ENCODE assay signal across 23 cellular contexts in the genomic region with DNA sequence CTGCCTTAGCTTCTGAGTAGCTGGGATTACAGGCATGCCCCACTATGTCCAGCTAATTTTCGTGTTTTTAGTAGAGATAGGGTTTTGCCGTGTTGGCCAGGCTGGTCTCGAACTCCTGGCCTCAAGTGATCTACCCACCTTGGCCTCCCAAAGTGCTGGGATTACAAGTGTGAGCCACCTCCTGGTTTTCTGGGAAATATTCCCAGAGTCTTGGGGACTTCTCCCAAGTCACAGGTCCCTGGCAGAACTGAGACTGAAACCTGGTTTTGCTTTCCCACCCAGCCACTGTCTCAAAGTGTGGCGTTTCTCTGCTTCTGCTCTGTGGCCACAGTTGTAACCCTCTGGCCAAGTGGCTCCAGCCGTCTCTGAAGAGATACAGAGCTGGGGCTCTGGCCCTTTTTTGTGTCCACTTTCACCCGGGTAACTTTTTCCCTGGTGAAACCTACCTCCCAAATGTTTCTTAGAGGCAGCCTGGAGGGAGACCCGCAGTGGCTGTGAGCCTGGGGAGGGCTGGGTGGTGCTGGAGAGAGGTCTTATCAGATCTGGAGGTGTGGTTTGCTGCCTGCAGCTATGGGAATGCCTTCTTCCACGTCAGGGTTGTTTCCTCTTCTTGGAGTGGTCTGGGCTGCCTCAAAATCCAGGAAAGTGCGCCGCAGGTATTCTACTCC. TPM values are rescaled to one million over a fixed set of nuclear protein-coding genes. Genes with fewer than 3 reads are reported as not detected.
DNase-seq lines count a peak whose midpoint lies in the region; FAIRE-seq and TF ChIP-seq lines count a peak whose summit lies in the region.
"Had no signal": no experiment of that assay in that cellular context is flagged by ENCODE, and none has a peak within 500 bp of the region (broad histone marks: within the 10 kb centered on the region; RNA-seq: fewer than 3 reads in every experiment).

No MANE protein-coding gene starts in this region.

- DNase-seq in Daoy (ENCODE audit: low read depth) (peak; percentile 68), OCI-M1 (lab: John Stamatoyannopoulos, UW) (peak; percentile 86), H1 (ENCODE audit: low read depth in 1 of 2, low spot score in 2 of 2) (no peak), neural crest cell (ENCODE audit: low read depth, low spot score) (no peak), ureter (ENCODE audit: low spot score) (no peak), SW 1271 (lab: John Stamatoyannopoulos, UW) (no peak), DMS153 treated with DMSO at 0.1 percent for 48 hours (lab: John Stamatoyannopoulos, UW; ENCODE audit: unreplicated experiment) (no peak)
- DNase-seq in CD4-positive, alpha-beta memory T cell: no peak
- DNase-seq: activated CD4-positive, alpha-beta T cell treated with anti-CD3 and anti-CD28 coated beads for 36 hours; C1 segment of cervical spinal cord; DMS153; effector CD8-positive, alpha-beta T cell; GF-D8; KG1; MV-4-11; NCI-H187; sigmoid colon; SK-N-SH; T1000 had no signal

- H3K56ac ChIP-seq in H1 (replicated peaks; ENCODE audit: insufficient read length, low read depth, low read length): no peak overlapping the region

- H2BK12ac ChIP-seq in H1 (ENCODE audit: low read depth, low read length): no peak overlapping the region

- H3K27ac Mint-ChIP-seq in neural crest cell (ENCODE audit: unreplicated experiment): no peak overlapping the region
- H3K27ac Mint-ChIP-seq in CD4-positive, alpha-beta memory T cell: no peak overlapping the region
- H3K27ac Mint-ChIP-seq: activated CD4-positive, alpha-beta T cell treated with anti-CD3 and anti-CD28 coated beads for 36 hours; activated naive CD8-positive, alpha-beta T cell had no signal

- H2AFZ ChIP-seq in H1 (ENCODE audit: low read length): no peak overlapping the region

- H3K4me1 ChIP-seq in H1 (replicated peaks in 1 of 4; ENCODE audit: control insufficient read depth in 3 of 4, insufficient read depth in 4 of 4, low read length in 3 of 4): peaks cover 5 to 25% (median 11%) of the 10 kb centered on the region in 4 experiments
- peaks cover 37% of the 10 kb centered on the region for H3K4me1 ChIP-seq in CD4-positive, alpha-beta memory T cell (ENCODE audit: insufficient read depth, low read length)

- no peak overlapping the region for H3K9ac ChIP-seq in H1 (replicated peaks in 1 of 4; ENCODE audit: extremely low read depth in 1 of 4, low read depth in 3 of 4, low read length in 3 of 4)
- H3K9ac ChIP-seq: SK-N-SH had no signal

- H4K8ac ChIP-seq in H1 (ENCODE audit: extremely low read depth, insufficient read depth, low read length): no peak overlapping the region

- H3K9me3 Mint-ChIP-seq in neural crest cell: no peaks in the 10 kb centered on the region
- H3K9me3 Mint-ChIP-seq in CD4-positive, alpha-beta memory T cell: no peaks in the 10 kb centered on the region
- H3K9me3 Mint-ChIP-seq: nephron had no signal

- no peak overlapping the region for H4K91ac ChIP-seq in H1 (replicated peaks; ENCODE audit: insufficient read length, low read length)

- intact Hi-C loops in CD4-positive, alpha-beta memory T cell (cut with micrococcal nuclease): no loop called here

- no peak for FAIRE-seq in H1 (lab: Jason Lieb, UNC)
- FAIRE-seq: urothelium cell line had no signal

- H3K23me2 ChIP-seq in H1 (ENCODE audit: low read depth, low read length): peaks cover 13% of the 10 kb centered on the region; the same call in 1 of the 2 replicates

- H2AK5ac ChIP-seq in H1 (ENCODE audit: low read depth, low read length): peak overlapping the region; percentile 32; the same call in 1 of the 2 replicates

- peak overlapping the region; percentile 52 for H3K4me3 Mint-ChIP-seq in neural crest cell
- H3K4me3 Mint-ChIP-seq in CD4-positive, alpha-beta memory T cell: no peak overlapping the region
- H3K4me3 Mint-ChIP-seq: activated CD4-positive, alpha-beta T cell treated with anti-CD3 and anti-CD28 coated beads for 36 hours; activated naive CD8-positive, alpha-beta T cell; nephron had no signal

- H2BK15ac ChIP-seq in H1 (ENCODE audit: low read length): no peak overlapping the region

- H3K23ac ChIP-seq in H1 (ENCODE audit: insufficient read length): no peak overlapping the region

- no peak overlapping the region for H3K4me3 ChIP-seq in H1 (ENCODE audit: extremely low read depth in 1 of 4, insufficient read depth in 2 of 4, low read depth in 3 of 4, low read length in 4 of 4)
- no peak overlapping the region for H3K4me3 ChIP-seq in CD4-positive, alpha-beta memory T cell (ENCODE audit: low read length in 2 of 2)
- H3K4me3 ChIP-seq: esophagus muscularis mucosa, sigmoid colon had no signal

- TF ChIP-seq POLR2A in H1 (IDR thresholded peaks at IDR 0.05; ENCODE audit: control extremely low read depth in 1 of 2, low read depth in 2 of 2, low read length in 2 of 2): no peak

- peaks cover 35% of the 10 kb centered on the region for H3K4me1 Mint-ChIP-seq in neural crest cell
- H3K4me1 Mint-ChIP-seq in CD4-positive, alpha-beta memory T cell: peaks cover 25 to 55% (median 40%) of the 10 kb centered on the region in 4 donors

- POLR2A ChIA-PET in H1 (lab: Charles Lee; ENCODE audit: partially characterized antibody): no interaction called here
- POLR2A ChIA-PET in CD4-positive, alpha-beta memory T cell (lab: Charles Lee; ENCODE audit: partially characterized antibody): no interaction called here

- no peak overlapping the region; the same call in 1 of the 2 replicates for H2BK5ac ChIP-seq in H1 (ENCODE audit: low read depth, low read length)

- no peak overlapping the region for H3K14ac ChIP-seq in H1 (ENCODE audit: insufficient read length)

- no peaks in the 10 kb centered on the region for H3K36me3 ChIP-seq in H1 (ENCODE audit: control insufficient read depth in 2 of 4, insufficient read depth in 4 of 4, low read length in 3 of 4)
- no peaks in the 10 kb centered on the region for H3K36me3 ChIP-seq in CD4-positive, alpha-beta memory T cell (ENCODE audit: insufficient read depth, low read length)
- H3K36me3 ChIP-seq: esophagus muscularis mucosa, sigmoid colon had no signal

- 85% methylated on average over 10 of the region's 10 CpGs; no CpG with 5 or more reads in 1 of the 2 experiments for WGBS in H1 (ENCODE audit: extremely low coverage in 1 of 2, insufficient coverage in 1 of 2, insufficient read length in 1 of 2, insufficient replicate concordance in 2 of 2, low coverage in 1 of 2, low lambda C conversion rate in 2 of 2, missing lambda C conversion rate in 1 of 2), 2 experiments

- no peak for TF ChIP-seq RAD21 in H1 (IDR thresholded peaks at IDR 0.05 in 1 of 2, conservative IDR thresholded peaks at IDR 0.05 in 1 of 2; ENCODE audit: low read depth in 2 of 2, low read length in 2 of 2)

- TF ChIP-seq EP300 in H1 (IDR thresholded peaks at IDR 0.05; ENCODE audit: borderline replicate concordance in 1 of 2, low read depth in 2 of 2, low read length in 2 of 2): no peak

- no peak overlapping the region for H3K4me2 ChIP-seq in H1 (ENCODE audit: insufficient read depth in 1 of 2, low read depth in 2 of 2, low read length in 2 of 2)
- H3K4me2 ChIP-seq: SK-N-SH had no signal

- 0 out of 2 replicates have a peak overlapping the region, but pooled peaks have one; percentile 27 for H3K18ac ChIP-seq in H1 (ENCODE audit: extremely low read depth, low read length)

- no peak for TF ChIP-seq CTCF in H1 (IDR thresholded peaks at IDR 0.05; ENCODE audit: control extremely low read depth in 1 of 3, insufficient read depth in 1 of 3, low read depth in 1 of 3, low read length in 3 of 3)
- TF ChIP-seq CTCF in neural crest cell (conservative IDR thresholded peaks at IDR 0.05): no peak

- H4K5ac ChIP-seq in H1 (ENCODE audit: insufficient read length, low read depth, low read length): no peak overlapping the region

- peaks cover 3 to 77% of the 10 kb centered on the region in 2 experiments; a peak in 3 of 4 replicates for H3K79me2 ChIP-seq in H1 (ENCODE audit: control insufficient read depth in 1 of 2, insufficient read depth in 2 of 2, low read length in 2 of 2)

- CTCF ChIA-PET in H1 (lab: Charles Lee; ENCODE audit: partially characterized antibody): interaction anchor here (1.2 to 17.4 kb wide), 5 partner anchors 9 to 189 kb away, joined by 3 to 209 read pairs (median 4); no protein-coding TSS in a partner anchor
- CTCF ChIA-PET in CD4-positive, alpha-beta memory T cell (lab: Charles Lee; ENCODE audit: partially characterized antibody): no interaction called here

- H3K36me3 Mint-ChIP-seq in neural crest cell (ENCODE audit: low read depth): no peaks in the 10 kb centered on the region
- H3K36me3 Mint-ChIP-seq in CD4-positive, alpha-beta memory T cell: peaks cover 3 to 8% of the 10 kb centered on the region in 2 donors
- H3K36me3 Mint-ChIP-seq: activated naive CD8-positive, alpha-beta T cell had no signal

- H2BK120ac ChIP-seq in H1 (replicated peaks; ENCODE audit: low read depth, low read length): no peak overlapping the region

- no peak overlapping the region for H3K4ac ChIP-seq in H1 (replicated peaks; ENCODE audit: insufficient read length, low read depth, low read length)

- H2BK20ac ChIP-seq in H1 (ENCODE audit: low read length): 0 out of 2 replicates have a peak overlapping the region, but pooled peaks have one; percentile 48

- no peaks in the 10 kb centered on the region for H3K27me3 Mint-ChIP-seq in neural crest cell (ENCODE audit: low read depth)
- no peaks in the 10 kb centered on the region for H3K27me3 Mint-ChIP-seq in CD4-positive, alpha-beta memory T cell
- H3K27me3 Mint-ChIP-seq: activated CD4-positive, alpha-beta T cell treated with anti-CD3 and anti-CD28 coated beads for 36 hours; activated naive CD8-positive, alpha-beta T cell had no signal

- H3K27me3 ChIP-seq in H1 (replicated peaks in 1 of 4; ENCODE audit: control insufficient read depth in 3 of 4, extremely low read depth in 1 of 4, insufficient read depth in 3 of 4, low read length in 3 of 4): peaks cover 0 to 9% (median 5%) of the 10 kb centered on the region in 4 experiments; a peak in 4 of 7 replicates
- H3K27me3 ChIP-seq in CD4-positive, alpha-beta memory T cell (ENCODE audit: insufficient read depth, low read length): no peaks in the 10 kb centered on the region
- H3K27me3 ChIP-seq: esophagus muscularis mucosa, sigmoid colon had no signal

- H3K79me1 ChIP-seq in H1 (ENCODE audit: low read depth, low read length): peaks cover 17% of the 10 kb centered on the region

- H3K27ac ChIP-seq in H1 (ENCODE audit: low read depth, low read length): no peak overlapping the region
- no peak overlapping the region for H3K27ac ChIP-seq in CD4-positive, alpha-beta memory T cell (ENCODE audit: low read depth, low read length)
- H3K27ac ChIP-seq: esophagus muscularis mucosa, sigmoid colon had no signal

- H4K20me1 ChIP-seq in H1 (replicated peaks in 1 of 2; ENCODE audit: control insufficient read depth in 1 of 2, insufficient read depth in 2 of 2, low read length in 2 of 2): peaks cover 10 to 29% of the 10 kb centered on the region in 2 experiments

- no peaks in the 10 kb centered on the region for H3K9me3 ChIP-seq in H1 (ENCODE audit: insufficient read depth in 2 of 2, low read depth in 1 of 2, low read length in 1 of 2)
- no peaks in the 10 kb centered on the region for H3K9me3 ChIP-seq in CD4-positive, alpha-beta memory T cell (ENCODE audit: control insufficient read depth in 1 of 2, low read length in 2 of 2)
- H3K9me3 ChIP-seq: esophagus muscularis mucosa, sigmoid colon, SK-N-SH had no signal

RNA-seq across cellular contexts. Expression of gene KSR1, which starts 5.1 kb away (rescaled TPM):
- 55.3 and 59.5 TPM in 2 replicates for total RNA-seq in Daoy (2014; rRNA removed; shearing (Covaris generic))
- total RNA-seq in H1 (2021; fragmentation: NEBNext Ultra II Directional; extraction: Animal tissue kit (Norgen Biotek cat#: 25700)): 33.9 and 34.7 TPM in 2 replicates
- polyA plus RNA-seq in H1 (2011; rRNA removed): 14.1 and 26.8 TPM in 2 replicates
- polyA plus RNA-seq in H1 (2011; cell fraction: cytosol; rRNA removed): 20.7 TPM
- 87.7 TPM for polyA plus RNA-seq in H1 (2011; cell fraction: nucleus; rRNA removed)
- 19.6 to 26.5 TPM (median 24.3 TPM) in 4 replicates for polyA plus RNA-seq in H1 (2012, experiment 1 of 2)
- 23.5 TPM for polyA plus RNA-seq in H1 (2012, experiment 2 of 2)
- polyA plus RNA-seq in H1 (2013, experiment 1 of 2): 21.2 TPM
- 21.5 TPM for polyA plus RNA-seq in H1 (2013, experiment 2 of 2)
- polyA minus RNA-seq in H1 (2011; rRNA and poly(A)+ RNA removed): 30.5 and 37.0 TPM in 2 replicates
- polyA minus RNA-seq in H1 (2011; cell fraction: cytosol; rRNA and poly(A)+ RNA removed): 30.8 TPM
- polyA minus RNA-seq in H1 (2011; cell fraction: nucleus; rRNA and poly(A)+ RNA removed): 56.9 TPM
- total RNA-seq in neural crest cell: 27.8 and 28.0 TPM in 2 replicates
- total RNA-seq in ureter: 61.9 TPM
- 10 to 100 TPM; 33.2 to 40.0 TPM for total RNA-seq in CD4-positive, alpha-beta memory T cell
- 1 to 10 TPM in 1 of 2 donors, under 1 TPM in 1; 0.77 to 4.1 TPM for polyA plus RNA-seq in CD4-positive, alpha-beta memory T cell

Comparison
In these comparisons a context has a peak if more than half of its experiments do, and no peak if none do; other contexts are left out.
1. DNase-seq: peak in Daoy (single experiment) and OCI-M1 (single experiment); none in H1 (0 of 2), neural crest cell (single experiment), ureter (single experiment), SW 1271 (0 of 2), DMS153 treated with DMSO at 0.1 percent for 48 hours (single experiment) and CD4-positive, alpha-beta memory T cell (0 of 5).